Comparison of ENCODE assay signal across 11 cellular contexts in genomic region chr10:95792211-95792780, GRCh38. TPM values are rescaled to one million over a fixed set of nuclear protein-coding genes. Genes with fewer than 3 reads are reported as not detected.
DNase-seq lines count a peak whose midpoint lies in the region; ATAC-seq, FAIRE-seq and TF ChIP-seq lines count a peak whose summit lies in the region.
"Had no signal": no experiment of that assay in that cellular context is flagged by ENCODE, and none has a peak within 500 bp of the region (broad histone marks: within the 10 kb centered on the region; RNA-seq: fewer than 3 reads in every experiment).

No MANE protein-coding gene starts in this region.

- no peaks in the 10 kb centered on the region for H3K36me3 Mint-ChIP-seq in astrocyte (ENCODE audit: low read depth, unreplicated experiment)
- H3K36me3 Mint-ChIP-seq in natural killer cell treated with Interleukin-12 subunit alpha and Interleukin-12 subunit beta and Interleukin-15 and Interleukin-18, amount 100 ng/mL, for 72 hours, result peaks cover 31% of the 10 kb centered on the region

- TF ChIP-seq CTCF in left ventricle myocardium inferior (IDR thresholded peaks at IDR 0.05; ENCODE audit: borderline replicate concordance), result no peak
- no peak for TF ChIP-seq CTCF in astrocyte (IDR thresholded peaks at IDR 0.05; ENCODE audit: insufficient read depth, low read depth, low read length)
- no peak for TF ChIP-seq CTCF in vagina (IDR thresholded peaks at IDR 0.05)

- H3K9ac ChIP-seq in astrocyte (ENCODE audit: low read length), result no peak overlapping the region

- H3K27ac ChIP-seq in left ventricle myocardium inferior (replicated peaks) (peak overlapping the region; percentile 78), right cardiac atrium (ENCODE audit: low read length) (no peak overlapping the region), astrocyte (ENCODE audit: low read depth, low read length) (no peak overlapping the region), vagina (peak overlapping the region; percentile 58)

- H3K36me3 ChIP-seq in left ventricle myocardium inferior, result no peaks in the 10 kb centered on the region
- no peaks in the 10 kb centered on the region for H3K36me3 ChIP-seq in astrocyte (ENCODE audit: insufficient read depth, low read length)
- H3K36me3 ChIP-seq in vagina, result no peaks in the 10 kb centered on the region

- H3K4me3 ChIP-seq in left ventricle myocardium inferior, result no peak overlapping the region
- H3K4me3 ChIP-seq in right cardiac atrium (ENCODE audit: low read length), result no peak overlapping the region
- no peak overlapping the region for H3K4me3 ChIP-seq in astrocyte (ENCODE audit: insufficient read depth, low read depth, low read length)
- H3K4me3 ChIP-seq in vagina, result no peak overlapping the region

- no peak overlapping the region for H3K4me2 ChIP-seq in astrocyte (ENCODE audit: low read length)

- no peaks in the 10 kb centered on the region for H4K20me1 ChIP-seq in astrocyte (ENCODE audit: insufficient read depth, low read length)

- no peak for ATAC-seq in right cardiac atrium
- no peak for ATAC-seq in natural killer cell treated with Interleukin-12 subunit alpha and Interleukin-12 subunit beta and Interleukin-15 and Interleukin-18, amount 100 ng/mL, for 72 hours
- no peak for ATAC-seq in GM18907 (IDR thresholded peaks at IDR 0.05; ENCODE audit: unreplicated experiment)
- ATAC-seq: effector memory CD8-positive, alpha-beta T cell had no signal

- no peaks in the 10 kb centered on the region for H3K79me2 ChIP-seq in astrocyte (ENCODE audit: insufficient read depth, low read length)

- H3K9me3 Mint-ChIP-seq in astrocyte (ENCODE audit: unreplicated experiment), result peaks cover 6% of the 10 kb centered on the region
- peaks cover 11% of the 10 kb centered on the region for H3K9me3 Mint-ChIP-seq in natural killer cell treated with Interleukin-12 subunit alpha and Interleukin-12 subunit beta and Interleukin-15 and Interleukin-18, amount 100 ng/mL, for 72 hours
- H3K9me3 Mint-ChIP-seq: effector memory CD8-positive, alpha-beta T cell had no signal

- H3K4me1 ChIP-seq in left ventricle myocardium inferior, result peaks cover 23% of the 10 kb centered on the region
- peaks cover 4% of the 10 kb centered on the region for H3K4me1 ChIP-seq in right cardiac atrium (ENCODE audit: control insufficient read depth, insufficient read depth, low read length)
- H3K4me1 ChIP-seq in astrocyte (ENCODE audit: insufficient read depth, low read length), result peaks cover 11% of the 10 kb centered on the region
- H3K4me1 ChIP-seq in vagina, result peaks cover 24% of the 10 kb centered on the region

- H3K9me3 ChIP-seq in left ventricle myocardium inferior (replicated peaks) (no peaks in the 10 kb centered on the region), right cardiac atrium (ENCODE audit: control insufficient read depth, low read length) (no peaks in the 10 kb centered on the region), astrocyte (ENCODE audit: insufficient read depth, low read depth, low read length) (no peaks in the 10 kb centered on the region), vagina (no peaks in the 10 kb centered on the region)

- H3K27me3 ChIP-seq in left ventricle myocardium inferior (ENCODE audit: low read depth), result no peaks in the 10 kb centered on the region
- no peaks in the 10 kb centered on the region for H3K27me3 ChIP-seq in right cardiac atrium (ENCODE audit: control insufficient read depth, insufficient read depth)
- H3K27me3 ChIP-seq in astrocyte (ENCODE audit: insufficient read depth, low read length), result no peaks in the 10 kb centered on the region
- no peaks in the 10 kb centered on the region for H3K27me3 ChIP-seq in vagina

- H3K27me3 Mint-ChIP-seq in astrocyte (ENCODE audit: low read depth, unreplicated experiment), result no peaks in the 10 kb centered on the region
- no peaks in the 10 kb centered on the region for H3K27me3 Mint-ChIP-seq in natural killer cell treated with Interleukin-12 subunit alpha and Interleukin-12 subunit beta and Interleukin-15 and Interleukin-18, amount 100 ng/mL, for 72 hours

- 63% methylated on average over 2 of the region's 2 CpGs for WGBS in right cardiac atrium

- no peak for TF ChIP-seq POLR2A in vagina (IDR thresholded peaks at IDR 0.05)

- H3K4me3 Mint-ChIP-seq in astrocyte (ENCODE audit: unreplicated experiment), result no peak overlapping the region
- H3K4me3 Mint-ChIP-seq in natural killer cell treated with Interleukin-12 subunit alpha and Interleukin-12 subunit beta and Interleukin-15 and Interleukin-18, amount 100 ng/mL, for 72 hours, result peak overlapping the region; percentile 70
- H3K4me3 Mint-ChIP-seq: effector memory CD8-positive, alpha-beta T cell had no signal

- intact Hi-C loops in left ventricle myocardium inferior (cut with micrococcal nuclease), result no loop called here
- intact Hi-C loops in right cardiac atrium (cut with DNase I), result no loop called here
- intact Hi-C loops in vagina (cut with DNase I), result no loop called here

- no peak for FAIRE-seq in astrocyte (lab: Jason Lieb, UNC)

- no peak overlapping the region for H3K27ac Mint-ChIP-seq in astrocyte (ENCODE audit: unreplicated experiment)
- peak overlapping the region; percentile 97 for H3K27ac Mint-ChIP-seq in natural killer cell treated with Interleukin-12 subunit alpha and Interleukin-12 subunit beta and Interleukin-15 and Interleukin-18, amount 100 ng/mL, for 72 hours
- H3K27ac Mint-ChIP-seq: effector memory CD8-positive, alpha-beta T cell had no signal

- peak overlapping the region; percentile 57 for H2AFZ ChIP-seq in astrocyte (ENCODE audit: low read depth, low read length)

- peaks cover 20% of the 10 kb centered on the region for H3K4me1 Mint-ChIP-seq in astrocyte (ENCODE audit: low read depth, unreplicated experiment)
- H3K4me1 Mint-ChIP-seq in natural killer cell treated with Interleukin-12 subunit alpha and Interleukin-12 subunit beta and Interleukin-15 and Interleukin-18, amount 100 ng/mL, for 72 hours (ENCODE audit: low read depth in 2 of 2), result peaks cover 69 to 83% of the 10 kb centered on the region in 2 donors

- DNase-seq in left ventricle myocardium inferior (no peak), right cardiac atrium (no peak), astrocyte (ENCODE audit: low read depth) (no peak), vagina (ENCODE audit: extremely low spot score in 2 of 2) (no peak), hippocampal formation (lab: John Stamatoyannopoulos, UW) (no peak)
- DNase-seq in natural killer cell treated with Interleukin-12 subunit alpha and Interleukin-12 subunit beta and Interleukin-15 and Interleukin-18, amount 100 ng/mL, for 72 hours (ENCODE audit: low spot score), result no peak
- DNase-seq in stimulated activated CD4-positive, alpha-beta T cell treated with anti-CD3 and anti-CD28 coated beads, Interleukin-4, amount 100 ng/mL, for 4 hours, result no peak
- DNase-seq: effector memory CD8-positive, alpha-beta T cell; NCI-H1092; NCI-H526 had no signal

RNA-seq across cellular contexts. Expression of gene ENTPD1, which starts 36.3 kb away (rescaled TPM):
- 7.7 TPM for total RNA-seq in left ventricle myocardium inferior
- 10 to 100 TPM; 14.8 to 30.4 (median 19.1) TPM for total RNA-seq in right cardiac atrium
- polyA plus RNA-seq in right cardiac atrium, result 5.3 TPM
- total RNA-seq in astrocyte, result 0.77 and 0.95 TPM in 2 replicates
- 100 to 1,000 TPM in 1 of 2 donors, 10 to 100 TPM in 1; 56.4 to 111 TPM for total RNA-seq in natural killer cell treated with Interleukin-12 subunit alpha and Interleukin-12 subunit beta and Interleukin-15 and Interleukin-18, amount 100 ng/mL, for 72 hours
- total RNA-seq in vagina, result 17.7 TPM

Comparison
In these comparisons a context has a peak if more than half of its experiments do, and no peak if none do; other contexts are left out.
1. H3K27ac ChIP-seq: peak in left ventricle myocardium inferior (single experiment) and vagina (single experiment); none in right cardiac atrium (single experiment) and astrocyte (single experiment).